In the genomic region with DNA sequence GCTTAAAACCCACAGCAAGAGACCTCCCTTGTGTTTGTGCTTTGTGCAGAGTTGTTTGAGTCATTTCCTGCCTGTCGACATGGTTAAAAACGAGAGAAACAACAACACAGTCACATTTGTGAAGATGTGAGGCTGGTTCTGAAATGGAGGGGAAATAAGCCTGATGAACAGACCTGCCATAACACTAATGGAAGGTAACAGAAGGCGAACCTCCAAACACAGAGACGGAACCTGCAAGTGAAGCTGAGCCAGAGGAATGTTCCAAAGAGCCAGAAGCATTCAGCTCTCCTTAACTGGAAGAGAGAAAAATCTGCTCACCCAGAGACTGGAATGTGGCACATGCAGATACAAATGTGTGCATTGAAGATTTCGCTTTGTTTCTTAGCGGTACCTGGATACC, we compare ENCODE assay signal across 1 cellular context.
TF ChIP-seq lines count a peak whose summit lies in the region.

No MANE protein-coding gene starts in this region.

TF ChIP-seq in GM23338, 12 proteins besides CTCF, POLR2A, EP300 and RAD21 (continued from another document):
- TF ChIP-seq ZNF462 (CRISPR knock-in tag; IDR thresholded peaks at IDR 0.05): no peak
- TF ChIP-seq, protein P1, sequence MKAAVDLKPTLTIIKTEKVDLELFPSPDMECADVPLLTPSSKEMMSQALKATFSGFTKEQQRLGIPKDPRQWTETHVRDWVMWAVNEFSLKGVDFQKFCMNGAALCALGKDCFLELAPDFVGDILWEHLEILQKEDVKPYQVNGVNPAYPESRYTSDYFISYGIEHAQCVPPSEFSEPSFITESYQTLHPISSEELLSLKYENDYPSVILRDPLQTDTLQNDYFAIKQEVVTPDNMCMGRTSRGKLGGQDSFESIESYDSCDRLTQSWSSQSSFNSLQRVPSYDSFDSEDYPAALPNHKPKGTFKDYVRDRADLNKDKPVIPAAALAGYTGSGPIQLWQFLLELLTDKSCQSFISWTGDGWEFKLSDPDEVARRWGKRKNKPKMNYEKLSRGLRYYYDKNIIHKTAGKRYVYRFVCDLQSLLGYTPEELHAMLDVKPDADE (IDR thresholded peaks at IDR 0.05): no peak
- no peak for TF ChIP-seq STAT1 (IDR thresholded peaks at IDR 0.05; ENCODE audit: unreplicated experiment)
